1 cellular context compared by ENCODE assay signal in genomic region chr22:35335468-35335867, GRCh38.
TF ChIP-seq lines count a peak whose summit lies in the region.

No MANE protein-coding gene starts in this region.

TF ChIP-seq in WTC11, 78 proteins besides CTCF, POLR2A, EP300 and RAD21 (continued from another document):
- TF ChIP-seq, protein P1, sequence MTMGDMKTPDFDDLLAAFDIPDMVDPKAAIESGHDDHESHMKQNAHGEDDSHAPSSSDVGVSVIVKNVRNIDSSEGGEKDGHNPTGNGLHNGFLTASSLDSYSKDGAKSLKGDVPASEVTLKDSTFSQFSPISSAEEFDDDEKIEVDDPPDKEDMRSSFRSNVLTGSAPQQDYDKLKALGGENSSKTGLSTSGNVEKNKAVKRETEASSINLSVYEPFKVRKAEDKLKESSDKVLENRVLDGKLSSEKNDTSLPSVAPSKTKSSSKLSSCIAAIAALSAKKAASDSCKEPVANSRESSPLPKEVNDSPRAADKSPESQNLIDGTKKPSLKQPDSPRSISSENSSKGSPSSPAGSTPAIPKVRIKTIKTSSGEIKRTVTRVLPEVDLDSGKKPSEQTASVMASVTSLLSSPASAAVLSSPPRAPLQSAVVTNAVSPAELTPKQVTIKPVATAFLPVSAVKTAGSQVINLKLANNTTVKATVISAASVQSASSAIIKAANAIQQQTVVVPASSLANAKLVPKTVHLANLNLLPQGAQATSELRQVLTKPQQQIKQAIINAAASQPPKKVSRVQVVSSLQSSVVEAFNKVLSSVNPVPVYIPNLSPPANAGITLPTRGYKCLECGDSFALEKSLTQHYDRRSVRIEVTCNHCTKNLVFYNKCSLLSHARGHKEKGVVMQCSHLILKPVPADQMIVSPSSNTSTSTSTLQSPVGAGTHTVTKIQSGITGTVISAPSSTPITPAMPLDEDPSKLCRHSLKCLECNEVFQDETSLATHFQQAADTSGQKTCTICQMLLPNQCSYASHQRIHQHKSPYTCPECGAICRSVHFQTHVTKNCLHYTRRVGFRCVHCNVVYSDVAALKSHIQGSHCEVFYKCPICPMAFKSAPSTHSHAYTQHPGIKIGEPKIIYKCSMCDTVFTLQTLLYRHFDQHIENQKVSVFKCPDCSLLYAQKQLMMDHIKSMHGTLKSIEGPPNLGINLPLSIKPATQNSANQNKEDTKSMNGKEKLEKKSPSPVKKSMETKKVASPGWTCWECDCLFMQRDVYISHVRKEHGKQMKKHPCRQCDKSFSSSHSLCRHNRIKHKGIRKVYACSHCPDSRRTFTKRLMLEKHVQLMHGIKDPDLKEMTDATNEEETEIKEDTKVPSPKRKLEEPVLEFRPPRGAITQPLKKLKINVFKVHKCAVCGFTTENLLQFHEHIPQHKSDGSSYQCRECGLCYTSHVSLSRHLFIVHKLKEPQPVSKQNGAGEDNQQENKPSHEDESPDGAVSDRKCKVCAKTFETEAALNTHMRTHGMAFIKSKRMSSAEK (CRISPR knock-in tag; IDR thresholded peaks at IDR 0.05; ENCODE audit: borderline replicate concordance) = no peak
